1 cellular context compared by ENCODE assay signal in genomic region chr1:154182342-154183044, GRCh38.
TF ChIP-seq lines count a peak whose summit lies in the region.

No MANE protein-coding gene starts in this region.

TF ChIP-seq in HepG2, 621 proteins besides CTCF, POLR2A, EP300 and RAD21 (continued from another document):
- no peak for TF ChIP-seq ZNF576 (CRISPR knock-in tag; IDR thresholded peaks at IDR 0.05)
